In the genomic region with DNA sequence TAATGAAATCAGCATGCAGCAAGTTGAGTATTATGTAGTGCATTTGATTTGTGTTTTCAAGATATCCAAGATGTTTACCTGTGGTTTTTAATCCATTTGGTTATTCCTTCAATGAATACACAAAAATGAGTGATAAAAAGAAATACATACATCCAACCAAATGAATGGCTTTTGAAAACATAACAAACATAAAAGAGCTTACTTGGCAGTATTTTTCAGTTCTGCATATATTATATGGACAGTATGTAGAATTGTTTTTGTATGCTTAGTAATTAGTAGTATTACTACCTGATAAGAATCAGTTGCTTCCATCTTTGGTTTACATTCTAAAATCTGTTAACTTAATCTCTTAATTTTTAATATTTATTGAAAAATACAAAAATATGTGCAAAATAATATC, we compare ENCODE assay signal across 23 cellular contexts.
"Had no signal": no experiment of that assay in that cellular context is flagged by ENCODE, and none has a peak within 500 bp of the region (broad histone marks: within the 10 kb centered on the region; RNA-seq: fewer than 3 reads in every experiment).

No MANE protein-coding gene starts in this region.

- H3K4me3 ChIP-seq: coronary artery, dorsolateral prefrontal cortex, esophagus muscularis mucosa, gastroesophageal sphincter, heart left ventricle, hepatocyte, left ventricle myocardium inferior, lower lobe of right lung had no signal

- H3K36me3 ChIP-seq: esophagus muscularis mucosa, gastroesophageal sphincter, heart left ventricle, left ventricle myocardium inferior, lower lobe of right lung had no signal

- H3K79me2 ChIP-seq: hepatocyte had no signal

- H3K4me2 ChIP-seq: hepatocyte had no signal

- H3K9me3 ChIP-seq: esophagus muscularis mucosa, gastroesophageal sphincter, heart left ventricle, lower lobe of right lung had no signal

- ATAC-seq: foreskin keratinocyte, gastroesophageal sphincter, heart left ventricle, left colon, left lobe of liver, lower lobe of right lung had no signal

- H3K27me3 ChIP-seq: dorsolateral prefrontal cortex, esophagus muscularis mucosa, foreskin keratinocyte, gastroesophageal sphincter, heart left ventricle, hepatocyte had no signal

- H3K27ac ChIP-seq: coronary artery, dorsolateral prefrontal cortex, esophagus muscularis mucosa, foreskin keratinocyte, gastroesophageal sphincter, heart left ventricle, hepatocyte, left ventricle myocardium inferior, lower lobe of right lung had no signal

- DNase-seq: dermis blood vessel endothelial cell; dorsolateral prefrontal cortex; effector CD4-positive, alpha-beta T cell; effector memory CD4-positive, alpha-beta T cell; foreskin keratinocyte; heart left ventricle; hypothalamus; immature natural killer cell; islet precursor cell; kidney; kidney glomerular epithelial cell; left colon; left ventricle myocardium inferior; lower lobe of right lung; mesenchymal stem cell had no signal

- H2AFZ ChIP-seq: hepatocyte had no signal

- FAIRE-seq: colon, endothelial cell of umbilical vein, frontal cortex, kidney had no signal

- H3K4me1 ChIP-seq: esophagus muscularis mucosa, foreskin keratinocyte, gastroesophageal sphincter, heart left ventricle, left ventricle myocardium inferior, lower lobe of right lung had no signal
